1 cellular context compared by ENCODE assay signal in the genomic region with DNA sequence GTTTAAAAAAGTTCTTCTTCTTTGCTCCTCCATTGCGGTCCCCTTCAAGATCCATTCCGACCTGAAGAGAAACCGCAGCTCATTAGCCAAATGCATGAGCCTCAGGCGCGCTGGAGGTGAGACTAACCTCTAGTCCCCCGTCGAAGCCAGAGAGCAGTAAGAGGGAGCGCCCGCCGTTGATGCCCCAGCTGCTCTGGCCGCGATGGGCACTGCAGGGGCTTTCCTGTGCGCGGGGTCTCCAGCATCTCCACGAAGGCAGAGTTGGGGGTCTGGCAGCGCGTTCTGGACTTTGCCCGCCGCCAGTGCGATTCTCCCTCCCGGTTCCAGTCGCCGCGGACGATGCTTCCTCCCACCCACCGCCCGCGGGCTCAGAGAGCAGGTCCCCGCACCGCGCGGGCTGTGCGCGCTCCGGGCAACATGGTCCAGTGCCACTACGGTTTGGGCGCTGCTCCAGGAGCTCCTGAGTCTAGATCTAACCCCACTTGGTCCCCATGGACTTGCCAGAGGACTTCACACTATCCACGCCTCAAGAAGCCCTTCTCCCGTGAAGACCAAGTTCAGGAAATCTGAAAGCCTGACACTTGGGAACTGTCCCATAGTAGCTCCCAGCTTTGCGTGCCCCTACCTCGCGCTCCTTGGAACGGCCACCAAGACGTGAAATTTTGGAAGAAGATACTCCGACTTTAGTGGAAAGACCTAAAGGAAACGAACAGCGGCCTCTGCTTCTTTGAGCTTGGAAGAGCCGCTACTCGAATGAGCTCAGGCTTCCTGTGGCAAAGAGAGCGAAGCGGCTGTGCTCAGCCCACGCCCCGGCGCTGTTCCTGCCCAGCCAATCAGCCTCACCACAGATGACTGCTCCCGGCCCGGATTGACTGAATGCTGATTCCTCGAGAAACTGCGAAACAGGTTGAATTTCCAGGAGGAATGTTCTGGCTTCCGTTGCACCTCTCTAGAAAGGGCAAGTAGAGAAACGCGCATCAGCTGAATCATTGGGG.
TF ChIP-seq lines count a peak whose summit lies in the region.

ABCB1 (minus strand) TSS at position 755 of the 995 bp plus-strand sequence; CDS start at position 55, 700 bp downstream.

TF ChIP-seq in GM12878, 131 proteins besides CTCF, POLR2A, EP300 and RAD21 (continued from another document):
- TF ChIP-seq BCL3 (IDR thresholded peaks at IDR 0.05; ENCODE audit: borderline replicate concordance, insufficient read depth, low read depth, low read length, poor library complexity, severe bottlenecking) = no peak
- TF ChIP-seq ZSCAN29 (IDR thresholded peaks at IDR 0.05) = 0 out of 2 replicates have a peak, but pooled peaks have one; percentile 17
- peak; percentile 31; the same call in 1 of the 2 replicates for TF ChIP-seq RUNX3 (IDR thresholded peaks at IDR 0.05; ENCODE audit: low read length)
- no peak for TF ChIP-seq MYB (IDR thresholded peaks at IDR 0.05; ENCODE audit: borderline replicate concordance, low read depth, low read length)
- TF ChIP-seq IKZF1 (conservative IDR thresholded peaks at IDR 0.05) = peak; percentile 62
- no peak for TF ChIP-seq MTA2 (IDR thresholded peaks at IDR 0.05; ENCODE audit: low read depth)
- peak in 1 of 2 experiments; percentile 28; a peak in 1 of 4 replicates for TF ChIP-seq BHLHE40 (IDR thresholded peaks at IDR 0.05; ENCODE audit: borderline replicate concordance in 1 of 2, low read depth in 2 of 2, low read length in 1 of 2)
- TF ChIP-seq ZNF217 (IDR thresholded peaks at IDR 0.05) = no peak
- no peak for TF ChIP-seq RAD51 (IDR thresholded peaks at IDR 0.05)
- peak; percentile 16 to 45; a peak in 2 of 4 replicates for TF ChIP-seq IKZF2 (IDR thresholded peaks at IDR 0.05)
- TF ChIP-seq SPI1 (IDR thresholded peaks at IDR 0.05; ENCODE audit: borderline replicate concordance, insufficient read depth, low read depth, low read length) = no peak
- TF ChIP-seq IRF5 (IDR thresholded peaks at IDR 0.05; ENCODE audit: borderline replicate concordance) = no peak
- no peak for TF ChIP-seq PAX5 (IDR thresholded peaks at IDR 0.05; ENCODE audit: borderline replicate concordance, low read depth, low read length)
- peak; percentile 28; the same call in 1 of the 2 replicates for TF ChIP-seq EED (IDR thresholded peaks at IDR 0.05; ENCODE audit: low read depth)
- TF ChIP-seq SIN3A (IDR thresholded peaks at IDR 0.05; ENCODE audit: low read depth, low read length) = 0 out of 2 replicates have a peak, but pooled peaks have one; percentile 44
- TF ChIP-seq DPF2 (IDR thresholded peaks at IDR 0.05) = peak; percentile 37
- no peak for TF ChIP-seq ATF2 (IDR thresholded peaks at IDR 0.05; ENCODE audit: low read length)
- TF ChIP-seq MTA3 (IDR thresholded peaks at IDR 0.05; ENCODE audit: borderline replicate concordance, low read length) = no peak
- 0 out of 2 replicates have a peak, but pooled peaks have one; percentile 23 for TF ChIP-seq RB1 (IDR thresholded peaks at IDR 0.05; ENCODE audit: borderline replicate concordance)
- no peak for TF ChIP-seq KAT2A (conservative IDR thresholded peaks at IDR 0.05; ENCODE audit: control insufficient read depth, low read depth, low read length)
- TF ChIP-seq, protein P1, sequence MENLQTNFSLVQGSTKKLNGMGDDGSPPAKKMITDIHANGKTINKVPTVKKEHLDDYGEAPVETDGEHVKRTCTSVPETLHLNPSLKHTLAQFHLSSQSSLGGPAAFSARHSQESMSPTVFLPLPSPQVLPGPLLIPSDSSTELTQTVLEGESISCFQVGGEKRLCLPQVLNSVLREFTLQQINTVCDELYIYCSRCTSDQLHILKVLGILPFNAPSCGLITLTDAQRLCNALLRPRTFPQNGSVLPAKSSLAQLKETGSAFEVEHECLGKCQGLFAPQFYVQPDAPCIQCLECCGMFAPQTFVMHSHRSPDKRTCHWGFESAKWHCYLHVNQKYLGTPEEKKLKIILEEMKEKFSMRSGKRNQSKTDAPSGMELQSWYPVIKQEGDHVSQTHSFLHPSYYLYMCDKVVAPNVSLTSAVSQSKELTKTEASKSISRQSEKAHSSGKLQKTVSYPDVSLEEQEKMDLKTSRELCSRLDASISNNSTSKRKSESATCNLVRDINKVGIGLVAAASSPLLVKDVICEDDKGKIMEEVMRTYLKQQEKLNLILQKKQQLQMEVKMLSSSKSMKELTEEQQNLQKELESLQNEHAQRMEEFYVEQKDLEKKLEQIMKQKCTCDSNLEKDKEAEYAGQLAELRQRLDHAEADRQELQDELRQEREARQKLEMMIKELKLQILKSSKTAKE (IDR thresholded peaks at IDR 0.05; ENCODE audit: low read depth, poor library complexity, severe bottlenecking) = no peak
- TF ChIP-seq POLR2AphosphoS2 (IDR thresholded peaks at IDR 0.05; ENCODE audit: low read depth, low read length) = no peak
- TF ChIP-seq, protein P2, sequence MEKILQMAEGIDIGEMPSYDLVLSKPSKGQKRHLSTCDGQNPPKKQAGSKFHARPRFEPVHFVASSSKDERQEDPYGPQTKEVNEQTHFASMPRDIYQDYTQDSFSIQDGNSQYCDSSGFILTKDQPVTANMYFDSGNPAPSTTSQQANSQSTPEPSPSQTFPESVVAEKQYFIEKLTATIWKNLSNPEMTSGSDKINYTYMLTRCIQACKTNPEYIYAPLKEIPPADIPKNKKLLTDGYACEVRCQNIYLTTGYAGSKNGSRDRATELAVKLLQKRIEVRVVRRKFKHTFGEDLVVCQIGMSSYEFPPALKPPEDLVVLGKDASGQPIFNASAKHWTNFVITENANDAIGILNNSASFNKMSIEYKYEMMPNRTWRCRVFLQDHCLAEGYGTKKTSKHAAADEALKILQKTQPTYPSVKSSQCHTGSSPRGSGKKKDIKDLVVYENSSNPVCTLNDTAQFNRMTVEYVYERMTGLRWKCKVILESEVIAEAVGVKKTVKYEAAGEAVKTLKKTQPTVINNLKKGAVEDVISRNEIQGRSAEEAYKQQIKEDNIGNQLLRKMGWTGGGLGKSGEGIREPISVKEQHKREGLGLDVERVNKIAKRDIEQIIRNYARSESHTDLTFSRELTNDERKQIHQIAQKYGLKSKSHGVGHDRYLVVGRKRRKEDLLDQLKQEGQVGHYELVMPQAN (conservative IDR thresholded peaks at IDR 0.05) = no peak
- TF ChIP-seq SUPT20H (IDR thresholded peaks at IDR 0.05; ENCODE audit: borderline replicate concordance, control insufficient read depth, low read depth, low read length) = no peak
- TF ChIP-seq PAX8 (IDR thresholded peaks at IDR 0.05) = no peak
- no peak for TF ChIP-seq FOXM1 (IDR thresholded peaks at IDR 0.05; ENCODE audit: low read depth, low read length)
- no peak for TF ChIP-seq CREB1 (IDR thresholded peaks at IDR 0.05; ENCODE audit: low read depth)
